ENCODE assay signal across 1 cellular context in the genomic region with DNA sequence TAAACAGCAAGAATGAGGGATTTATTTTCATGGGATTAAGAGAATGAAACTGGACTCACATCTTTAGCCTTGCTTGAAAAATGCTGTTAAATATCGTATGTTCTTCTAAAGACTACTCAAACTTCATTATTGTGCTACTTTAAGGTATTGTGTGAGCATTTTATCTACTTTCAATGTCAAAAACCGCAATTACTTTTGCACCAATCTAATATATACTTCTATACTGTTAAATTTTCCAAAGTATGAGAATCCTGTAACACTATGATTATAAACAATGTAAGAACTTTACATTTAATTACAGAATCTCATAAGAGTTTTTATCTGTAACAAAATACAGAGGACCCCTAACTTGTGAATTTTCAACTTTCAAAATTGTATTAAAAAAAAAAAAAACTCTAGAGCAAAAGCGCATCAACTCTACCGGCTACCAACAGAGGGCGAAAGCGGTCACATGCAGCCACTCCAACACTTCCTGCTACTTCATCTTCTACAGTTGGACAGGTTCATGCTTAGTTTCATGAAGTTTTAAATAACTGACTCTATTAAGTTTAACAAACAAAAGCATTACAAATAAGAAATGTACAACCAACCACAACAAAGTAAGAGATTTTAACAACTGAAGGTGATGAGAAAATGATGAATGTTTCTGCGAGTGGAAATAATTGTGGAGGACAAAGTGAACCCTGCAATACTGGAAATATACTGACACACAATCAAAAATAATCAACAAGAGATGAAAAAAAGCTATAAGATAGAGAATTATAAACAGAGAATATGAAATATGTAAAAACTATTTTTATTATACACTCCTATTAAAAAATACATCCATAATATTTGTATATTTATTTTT.
TF ChIP-seq lines count a peak whose summit lies in the region.

No MANE protein-coding gene starts in this region.

TF ChIP-seq in SK-N-SH treated with all-trans-retinoic acid at 6 μM for 48 hours, 23 proteins besides CTCF, POLR2A, EP300 and RAD21 (continued from another document):
- TF ChIP-seq ARNTL (CRISPR knock-in tag; IDR thresholded peaks at IDR 0.05; ENCODE audit: borderline replicate concordance, low read depth) (no peak), SNAI2 (CRISPR knock-in tag; IDR thresholded peaks at IDR 0.05) (no peak)
